Comparison of ENCODE assay signal across 8 cellular contexts in genomic region chr1:199463521-199464127, GRCh38.
A peak's percentile ranks its signal among the peaks of the same experiment; 100 is the strongest.
DNase-seq lines count a peak whose midpoint lies in the region; ATAC-seq and TF ChIP-seq lines count a peak whose summit lies in the region.

No MANE protein-coding gene starts in this region.

- TF ChIP-seq CTCF in BE2C (IDR thresholded peaks at IDR 0.05; ENCODE audit: low read depth, low read length) (peak; percentile 84), RWPE1 (conservative IDR thresholded peaks at IDR 0.05; ENCODE audit: low read depth) (peak; percentile 36), fibroblast of pulmonary artery (IDR thresholded peaks at IDR 0.05; ENCODE audit: low read length, missing control alignments) (peak; percentile 75), esophagus squamous epithelium (IDR thresholded peaks at IDR 0.05) (no peak)

- H3K4me1 ChIP-seq in BE2C (no peaks in the 10 kb centered on the region), esophagus squamous epithelium (no peaks in the 10 kb centered on the region)

- CTCF ChIA-PET in RWPE1 (lab: Yijun Ruan, JAX): interaction anchor here (0.5 to 2.1 kb wide), 8 partner anchors 9 to 774 kb away, joined by 3 to 9 read pairs (median 3); no protein-coding TSS in a partner anchor

- WGBS in esophagus squamous epithelium, 2 donors: 78% methylated on average over 1 of the region's 1 CpG; no CpG with 5 or more reads in 1 of the 2 donors

- no peak for TF ChIP-seq POLR2A in esophagus squamous epithelium (IDR thresholded peaks at IDR 0.05)

- H3K27me3 ChIP-seq in BE2C (no peaks in the 10 kb centered on the region), esophagus squamous epithelium (no peaks in the 10 kb centered on the region)

- H3K27ac ChIP-seq in RWPE1: no peak overlapping the region
- H3K27ac ChIP-seq in esophagus squamous epithelium: no peak overlapping the region

- DNase-seq in BE2C: peak; percentile 71
- DNase-seq in RWPE1 (ENCODE audit: low spot score): peak; percentile 42
- peak; percentile 81 for DNase-seq in fibroblast of pulmonary artery (ENCODE audit: low read depth)
- DNase-seq in stromal cell of bone marrow (ENCODE audit: low read depth): peak; percentile 34
- no peak for DNase-seq in esophagus squamous epithelium (lab: John Stamatoyannopoulos, UW)
- DNase-seq in hypothalamus (lab: John Stamatoyannopoulos, UW): no peak

- ATAC-seq in GM18502 (IDR thresholded peaks at IDR 0.05; ENCODE audit: poor library complexity, unreplicated experiment) (peak; percentile 68), HG03520 (IDR thresholded peaks at IDR 0.05; ENCODE audit: unreplicated experiment) (peak; percentile 74)

- POLR2A ChIA-PET in RWPE1 (lab: Yijun Ruan, JAX; ENCODE audit: low non-redundant PET): no interaction called here

- H3K36me3 ChIP-seq in BE2C (no peaks in the 10 kb centered on the region), esophagus squamous epithelium (no peaks in the 10 kb centered on the region)

- intact Hi-C loops in esophagus squamous epithelium (cut with DNase I): no loop called here

- no peaks in the 10 kb centered on the region for H3K9me3 ChIP-seq in BE2C
- H3K9me3 ChIP-seq in esophagus squamous epithelium: no peaks in the 10 kb centered on the region

- H3K4me3 ChIP-seq in BE2C (ENCODE audit: low read depth, low read length) (no peak overlapping the region), fibroblast of pulmonary artery (replicated peaks; ENCODE audit: low read depth, low read length) (no peak overlapping the region), esophagus squamous epithelium (no peak overlapping the region)

Comparison
In these comparisons a context has a peak if more than half of its experiments do, and no peak if none do; other contexts are left out.
1. DNase-seq: peak in BE2C (single experiment), RWPE1 (single experiment), fibroblast of pulmonary artery (single experiment) and stromal cell of bone marrow (single experiment); none in esophagus squamous epithelium (single experiment) and hypothalamus (0 of 51).
2. CTCF ChIP-seq: peak in BE2C (single experiment), RWPE1 (single experiment) and fibroblast of pulmonary artery (single experiment); none in esophagus squamous epithelium (0 of 6).